In genomic region chr18:55345103-55345950, GRCh38 we compare ENCODE assay signal across 17 cellular contexts.
DNase-seq lines count a peak whose midpoint lies in the region; ATAC-seq, FAIRE-seq and TF ChIP-seq lines count a peak whose summit lies in the region.
"Had no signal": no experiment of that assay in that cellular context is flagged by ENCODE, and none has a peak within 500 bp of the region (broad histone marks: within the 10 kb centered on the region; RNA-seq: fewer than 3 reads in every experiment).

No MANE protein-coding gene starts in this region.

- in situ Hi-C loops in HepG2 (cut with HindIII; ENCODE audit: extremely low pct_ligation_motif_present, low pct_unique_long_range_greater_than_20kb): no loop called here

- no TSS peak for BruUV-seq in HepG2 (replicated peaks; lab: Mats Ljungman, UMichigan)

- H3K4me3 ChIP-seq in HepG2 (replicated peaks in 1 of 3; ENCODE audit: insufficient read depth in 1 of 3, low read depth in 2 of 3, low read length in 3 of 3) (no peak overlapping the region), right lobe of liver (no peak overlapping the region)
- H3K4me3 ChIP-seq: BLaER1 treated with 17β-estradiol and CSF1 and Interleukin-3, amounts not matched to agents 10 nM and 100 nM; GM23248 had no signal

- no peaks in the 10 kb centered on the region for H3K9me3 ChIP-seq in HepG2 (ENCODE audit: low read length)
- no peaks in the 10 kb centered on the region for H3K9me3 ChIP-seq in right lobe of liver
- H3K9me3 ChIP-seq: BLaER1 treated with 17β-estradiol and CSF1 and Interleukin-3, amounts not matched to agents 10 nM and 100 nM had no signal

- ATAC-seq in HepG2: no peak
- ATAC-seq in right lobe of liver: no peak
- ATAC-seq: HCT116 had no signal

- H3K27me3 Mint-ChIP-seq in brain: no peaks in the 10 kb centered on the region
- H3K27me3 Mint-ChIP-seq: CD4-positive, CD25-positive, alpha-beta regulatory T cell had no signal

- intact Hi-C loops in HepG2 (cut with micrococcal nuclease; ENCODE audit: unreplicated experiment): no loop called here
- intact Hi-C loops in right lobe of liver (cut with DNase I): no loop called here

- peaks cover 89% of the 10 kb centered on the region for H3K4me1 Mint-ChIP-seq in brain
- H3K4me1 Mint-ChIP-seq: CD4-positive, CD25-positive, alpha-beta regulatory T cell had no signal

- TF ChIP-seq POLR2A in HepG2 (IDR thresholded peaks at IDR 0.05; ENCODE audit: insufficient read depth in 1 of 2, low read depth in 2 of 2, low read length in 2 of 2) (no peak), right lobe of liver (IDR thresholded peaks at IDR 0.05) (no peak), erythroblast (IDR thresholded peaks at IDR 0.05; ENCODE audit: low read length) (no peak)

- no peaks in the 10 kb centered on the region for H3K36me3 Mint-ChIP-seq in brain
- H3K36me3 Mint-ChIP-seq: CD4-positive, CD25-positive, alpha-beta regulatory T cell had no signal

- DNase-seq in HepG2 (ENCODE audit: low spot score): no peak
- no peak for DNase-seq in right lobe of liver
- DNase-seq in inferior parietal cortex (ENCODE audit: extremely low spot score): peak; percentile 52
- no peak for DNase-seq in erythroblast (lab: John Stamatoyannopoulos, UW)
- no peak for DNase-seq in activated CD8-positive, alpha-beta memory T cell treated with anti-CD3 and anti-CD28 coated beads, Interleukin-2, amount 50 U/mL, for 4 hours
- no peak for DNase-seq in HTR-8/SVneo (ENCODE audit: insufficient read length, low spot score)
- DNase-seq: 8988T; ACHN; CD4-positive, CD25-positive, alpha-beta regulatory T cell; DMS53; GF-D8; GM23248 had no signal

- H3K36me3 ChIP-seq in HepG2 (replicated peaks in 1 of 2; ENCODE audit: control insufficient read depth in 1 of 2, insufficient read depth in 2 of 2, low read length in 2 of 2): no peaks in the 10 kb centered on the region
- no peaks in the 10 kb centered on the region for H3K36me3 ChIP-seq in right lobe of liver

- H4K20me1 ChIP-seq in HepG2 (ENCODE audit: insufficient read depth, low read length): no peaks in the 10 kb centered on the region

- H3K4me1 ChIP-seq in HepG2 (ENCODE audit: insufficient read depth, low read length) (no peaks in the 10 kb centered on the region), right lobe of liver (no peaks in the 10 kb centered on the region)

- H3K4me2 ChIP-seq in HepG2 (ENCODE audit: low read depth, low read length): no peak overlapping the region

- TF ChIP-seq CTCF in HepG2 (CRISPR knock-in tag; IDR thresholded peaks at IDR 0.05) (no peak), right lobe of liver (IDR thresholded peaks at IDR 0.05) (no peak), brain (conservative IDR thresholded peaks at IDR 0.05) (no peak)

- no peak overlapping the region for H3K9ac ChIP-seq in HepG2 (ENCODE audit: insufficient read depth, low read depth, low read length)
- H3K9ac ChIP-seq: GM23248 had no signal

- CTCF ChIA-PET in HepG2 (lab: Yijun Ruan, JAX; ENCODE audit: low intra/inter-chr PET ratio, low total read pairs): no interaction called here

- no peaks in the 10 kb centered on the region for H3K79me2 ChIP-seq in HepG2 (ENCODE audit: insufficient read depth, low read length)

- no peak overlapping the region for H2AFZ ChIP-seq in HepG2 (ENCODE audit: low read length)
- H2AFZ ChIP-seq: GM23248 had no signal

- H3K27ac Mint-ChIP-seq in brain: peak overlapping the region in 4 of 5 experiments; percentile 30 to 61 (median 42)
- H3K27ac Mint-ChIP-seq: CD4-positive, CD25-positive, alpha-beta regulatory T cell had no signal

- no peak overlapping the region for H3K27ac ChIP-seq in HepG2 (ENCODE audit: extremely low read length, insufficient read depth, low read length)
- no peak overlapping the region for H3K27ac ChIP-seq in right lobe of liver
- H3K27ac ChIP-seq: GM23248, HL-60 had no signal

- TF ChIP-seq EP300 in HepG2 (IDR thresholded peaks at IDR 0.05; ENCODE audit: low read depth in 2 of 2, low read length in 2 of 2) (no peak), HepG2 (CRISPR knock-in tag; IDR thresholded peaks at IDR 0.05; ENCODE audit: borderline replicate concordance) (no peak)

- WGBS in HepG2 (ENCODE audit: low lambda C conversion rate): 3% methylated on average over 7 of the region's 7 CpGs
- 65% methylated on average over 7 of the region's 7 CpGs for WGBS in right lobe of liver (ENCODE audit: insufficient coverage, low coverage, low lambda C conversion rate, missing lambda C conversion rate)

- FAIRE-seq in HepG2 (lab: Jason Lieb, UNC) (no peak), HTR-8/SVneo (lab: Jason Lieb, UNC) (no peak)
- FAIRE-seq: H54 had no signal

- POLR2A ChIA-PET in HepG2 (lab: Yijun Ruan, JAX): no interaction called here

- H3K9me3 Mint-ChIP-seq in brain: no peaks in the 10 kb centered on the region

- no peak for TF ChIP-seq RAD21 in HepG2 (CRISPR knock-in tag; IDR thresholded peaks at IDR 0.05)

- H3K4me3 Mint-ChIP-seq in brain: peak overlapping the region in 1 of 5 experiments; percentile 37
- H3K4me3 Mint-ChIP-seq: CD4-positive, CD25-positive, alpha-beta regulatory T cell had no signal

- H3K27me3 ChIP-seq in HepG2 (ENCODE audit: control insufficient read depth in 1 of 2, insufficient read depth in 2 of 2, low read length in 2 of 2): no peaks in the 10 kb centered on the region
- peaks cover 0 to 3% of the 10 kb centered on the region in 2 donors for H3K27me3 ChIP-seq in right lobe of liver
- H3K27me3 ChIP-seq: BLaER1 treated with 17β-estradiol and CSF1 and Interleukin-3, amounts not matched to agents 10 nM and 100 nM had no signal

TF ChIP-seq in HepG2, 621 proteins besides CTCF, POLR2A, EP300 and RAD21:
- TF ChIP-seq ZFP62 (CRISPR knock-in tag; IDR thresholded peaks at IDR 0.05) (no peak), MAFF (IDR thresholded peaks at IDR 0.05; ENCODE audit: low read depth, low read length) (0 out of 2 replicates have a peak, but pooled peaks have one; percentile 7), THYN1 (CRISPR knock-in tag; IDR thresholded peaks at IDR 0.05; ENCODE audit: borderline replicate concordance, low read depth) (no peak)
